In genomic region chr15:43796566-43796965, GRCh38 we compare ENCODE assay signal across 1 cellular context.
TF ChIP-seq lines count a peak whose summit lies in the region.

No MANE protein-coding gene starts in this region.

TF ChIP-seq in K562, 482 proteins besides CTCF, POLR2A, EP300 and RAD21:
- 0 out of 2 replicates have a peak, but pooled peaks have one; percentile 20 for TF ChIP-seq POLR2AphosphoS5 (IDR thresholded peaks at IDR 0.05; ENCODE audit: control insufficient read depth, insufficient read depth, low read depth, low read length)
- TF ChIP-seq THRB (CRISPR knock-in tag; conservative IDR thresholded peaks at IDR 0.05) = 0 out of 2 replicates have a peak, but pooled peaks have one; percentile 4
- TF ChIP-seq PRPF4 (IDR thresholded peaks at IDR 0.05; ENCODE audit: insufficient read depth, low read depth, low read length, poor library complexity, severe bottlenecking) = no peak
- TF ChIP-seq SUPT5H (IDR thresholded peaks at IDR 0.05) = peak; percentile 39
- TF ChIP-seq E2F4 (CRISPR knock-in tag; IDR thresholded peaks at IDR 0.05; ENCODE audit: low read depth) = peak; percentile 57; the same call in 1 of the 2 replicates
- TF ChIP-seq POLR2AphosphoS2 (IDR thresholded peaks at IDR 0.05; ENCODE audit: low read length) = peak; percentile 93
- TF ChIP-seq CREBBP (IDR thresholded peaks at IDR 0.05; ENCODE audit: low read depth, low read length) = peak; percentile 49
- TF ChIP-seq POLR2B (IDR thresholded peaks at IDR 0.05; ENCODE audit: low read depth, partially characterized antibody) = peak; percentile 29
- no peak for TF ChIP-seq SIN3A (IDR thresholded peaks at IDR 0.05; ENCODE audit: borderline replicate concordance in 2 of 2, control insufficient read depth in 1 of 2, low read depth in 2 of 2, low read length in 2 of 2)
